Comparison of ENCODE assay signal across 9 cellular contexts in genomic region chr1:161611868-161612321, GRCh38. TPM values are rescaled to one million over a fixed set of nuclear protein-coding genes. Genes with fewer than 3 reads are reported as not detected.
DNase-seq lines count a peak whose midpoint lies in the region; ATAC-seq and TF ChIP-seq lines count a peak whose summit lies in the region.
"Not testable (repeated sequence)": the region's sequence is repeated elsewhere in the genome, so short reads cannot be mapped to it uniquely, and the experiment has no call there.
"Had no signal": no experiment of that assay in that cellular context is flagged by ENCODE, and none has a peak within 500 bp of the region (broad histone marks: within the 10 kb centered on the region; RNA-seq: fewer than 3 reads in every experiment).

No MANE protein-coding gene starts in this region.

- H3K36me3 Mint-ChIP-seq in mesothelial cell of epicardium: not testable (repeated sequence)

- peak overlapping the region in 10 of 11 experiments; percentile 51 to 78 (median 66); a peak in 19 of 22 replicates for H3K9ac ChIP-seq in BLaER1 treated with 17β-estradiol and CSF1 and Interleukin-3, amounts not matched to agents 10 nM and 100 nM

- peaks cover 32% of the 10 kb centered on the region for H3K27me3 Mint-ChIP-seq in mesothelial cell of epicardium (ENCODE audit: low read depth)

- peaks cover 0 to 36% (median 0%) of the 10 kb centered on the region in 11 experiments; a peak in 3 of 22 replicates for H3K27me3 ChIP-seq in BLaER1 treated with 17β-estradiol and CSF1 and Interleukin-3, amounts not matched to agents 10 nM and 100 nM

- H3K4me1 ChIP-seq in BLaER1 treated with 17β-estradiol and CSF1 and Interleukin-3, amounts not matched to agents 10 nM and 100 nM: peaks cover 0 to 14% (median 8%) of the 10 kb centered on the region in 10 experiments; a peak in 14 of 20 replicates

- H3K4me3 ChIP-seq in BLaER1 treated with 17β-estradiol and CSF1 and Interleukin-3, amounts not matched to agents 10 nM and 100 nM: peak overlapping the region; percentile 50 to 71 (median 60)
- peak overlapping the region; percentile 70 for H3K4me3 ChIP-seq in NB4 (ENCODE audit: low read depth, low read length)

- not testable (repeated sequence) for TF ChIP-seq POLR2A in NB4 (IDR thresholded peaks at IDR 0.05; ENCODE audit: extremely low read depth, insufficient read length)

- H3K4me3 Mint-ChIP-seq in mesothelial cell of epicardium: peak overlapping the region; percentile 84

- peak overlapping the region; percentile 90 for H3K27ac Mint-ChIP-seq in mesothelial cell of epicardium

- DNase-seq in NB4 (ENCODE audit: low read depth): peak; percentile 56
- peak; percentile 11 for DNase-seq in SW480 (ENCODE audit: low spot score)
- DNase-seq in astrocyte of the hippocampus (ENCODE audit: low read depth, low spot score): peak; percentile 59
- peak; percentile 73 for DNase-seq in foreskin melanocyte
- DNase-seq in mesothelial cell of epicardium (ENCODE audit: low spot score in 2 of 2, unreplicated experiment in 2 of 2): not testable (repeated sequence)
- peak; percentile 23 for DNase-seq in stimulated activated CD4-positive, alpha-beta T cell treated with anti-CD3 and anti-CD28 coated beads, Interleukin-4, amount 100 ng/mL, for 1 hour

- H3K9me3 Mint-ChIP-seq in mesothelial cell of epicardium: not testable (repeated sequence)

- H3K27ac ChIP-seq in BLaER1 treated with 17β-estradiol and CSF1 and Interleukin-3, amounts not matched to agents 10 nM and 100 nM: peak overlapping the region in 10 of 11 experiments; percentile 37 to 70 (median 62); a peak in 16 of 22 replicates

- H3K4me1 Mint-ChIP-seq in mesothelial cell of epicardium: peaks cover 10% of the 10 kb centered on the region

- H3K36me3 ChIP-seq in BLaER1 treated with 17β-estradiol and CSF1 and Interleukin-3, amounts not matched to agents 10 nM and 100 nM: not testable (repeated sequence)

- peak overlapping the region; percentile 46 to 91 (median 76) for H3K4me2 ChIP-seq in BLaER1 treated with 17β-estradiol and CSF1 and Interleukin-3, amounts not matched to agents 10 nM and 100 nM

- H4K20me1 ChIP-seq in BLaER1 treated with 17β-estradiol and CSF1 and Interleukin-3, amounts not matched to agents 10 nM and 100 nM: not testable (repeated sequence)

- peak; percentile 15 for ATAC-seq in GM21737 (IDR thresholded peaks at IDR 0.05; ENCODE audit: unreplicated experiment)

- not testable (repeated sequence) for TF ChIP-seq CTCF in NB4 (IDR thresholded peaks at IDR 0.05; ENCODE audit: low read depth, low read length); mesothelial cell of epicardium (IDR thresholded peaks at IDR 0.05; ENCODE audit: unreplicated experiment)

- H3K9me3 ChIP-seq in BLaER1 treated with 17β-estradiol and CSF1 and Interleukin-3, amounts not matched to agents 10 nM and 100 nM (replicated peaks in 1 of 11): not testable (repeated sequence)

RNA-seq across cellular contexts. Expression of gene FCGR3B, which starts 19.1 kb away (rescaled TPM):
- total RNA-seq in mesothelial cell of epicardium: not detected in 3 replicates
- total RNA-seq: T-helper 2 cell treated with Interferon-gamma antibody and Interleukin-4, amounts not matched to agents 100 ng/mL and 5 ng/mL, for 36 hours had no signal

RNA-seq across cellular contexts. Expression of gene FCGR2B, which starts 51.0 kb away (rescaled TPM):
- not detected in 3 replicates for total RNA-seq in mesothelial cell of epicardium
